1 cellular context compared by ENCODE assay signal in the genomic region with DNA sequence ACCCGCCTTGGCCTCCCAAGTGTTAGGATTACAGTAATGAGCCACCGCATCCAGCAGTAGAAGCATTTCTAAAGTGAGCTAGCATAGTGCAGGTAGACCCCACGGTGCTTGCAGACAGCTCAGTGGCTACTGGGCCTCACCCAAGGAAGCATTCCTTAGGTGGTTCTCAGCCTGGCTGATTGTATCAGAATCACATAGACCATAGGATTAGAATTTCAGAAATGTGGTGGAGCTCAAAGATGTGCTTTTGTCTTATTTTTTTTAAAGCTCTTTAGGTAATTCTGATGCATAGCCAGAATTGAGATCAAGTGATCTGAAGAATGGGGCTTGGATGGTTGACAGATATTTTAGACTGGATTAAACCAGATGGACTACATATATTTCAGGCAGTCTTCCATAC.
TF ChIP-seq lines count a peak whose summit lies in the region.

No MANE protein-coding gene starts in this region.

TF ChIP-seq in IMR-90, 13 proteins besides CTCF, POLR2A, EP300 and RAD21:
- TF ChIP-seq, protein P1, sequence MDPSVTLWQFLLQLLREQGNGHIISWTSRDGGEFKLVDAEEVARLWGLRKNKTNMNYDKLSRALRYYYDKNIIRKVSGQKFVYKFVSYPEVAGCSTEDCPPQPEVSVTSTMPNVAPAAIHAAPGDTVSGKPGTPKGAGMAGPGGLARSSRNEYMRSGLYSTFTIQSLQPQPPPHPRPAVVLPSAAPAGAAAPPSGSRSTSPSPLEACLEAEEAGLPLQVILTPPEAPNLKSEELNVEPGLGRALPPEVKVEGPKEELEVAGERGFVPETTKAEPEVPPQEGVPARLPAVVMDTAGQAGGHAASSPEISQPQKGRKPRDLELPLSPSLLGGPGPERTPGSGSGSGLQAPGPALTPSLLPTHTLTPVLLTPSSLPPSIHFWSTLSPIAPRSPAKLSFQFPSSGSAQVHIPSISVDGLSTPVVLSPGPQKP (IDR thresholded peaks at IDR 0.05; ENCODE audit: borderline replicate concordance, low read depth, low read length) = no peak
- no peak for TF ChIP-seq RFX5 (IDR thresholded peaks at IDR 0.05; ENCODE audit: low read depth, low read length)
- TF ChIP-seq NFE2L2 (IDR thresholded peaks at IDR 0.05; ENCODE audit: low read depth, low read length) = no peak
- TF ChIP-seq MAZ (IDR thresholded peaks at IDR 0.05; ENCODE audit: borderline replicate concordance, low read depth, low read length) = no peak
- no peak for TF ChIP-seq CHD1 (IDR thresholded peaks at IDR 0.05; ENCODE audit: low read depth, low read length)
- no peak for TF ChIP-seq RCOR1 (IDR thresholded peaks at IDR 0.05; ENCODE audit: insufficient replicate concordance, low read length)
- TF ChIP-seq FOS (IDR thresholded peaks at IDR 0.05; ENCODE audit: low read depth, low read length) = no peak
- TF ChIP-seq, protein P2, sequence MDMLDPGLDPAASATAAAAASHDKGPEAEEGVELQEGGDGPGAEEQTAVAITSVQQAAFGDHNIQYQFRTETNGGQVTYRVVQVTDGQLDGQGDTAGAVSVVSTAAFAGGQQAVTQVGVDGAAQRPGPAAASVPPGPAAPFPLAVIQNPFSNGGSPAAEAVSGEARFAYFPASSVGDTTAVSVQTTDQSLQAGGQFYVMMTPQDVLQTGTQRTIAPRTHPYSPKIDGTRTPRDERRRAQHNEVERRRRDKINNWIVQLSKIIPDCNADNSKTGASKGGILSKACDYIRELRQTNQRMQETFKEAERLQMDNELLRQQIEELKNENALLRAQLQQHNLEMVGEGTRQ (IDR thresholded peaks at IDR 0.05; ENCODE audit: low read depth, low read length) = no peak
- TF ChIP-seq BHLHE40 (IDR thresholded peaks at IDR 0.05; ENCODE audit: low read depth, low read length) = no peak
